ENCODE assay signal across 26 cellular contexts in genomic region chr17:49963277-49963625, GRCh38. TPM values are rescaled to one million over a fixed set of nuclear protein-coding genes. Genes with fewer than 3 reads are reported as not detected.
A peak's percentile ranks its signal among the peaks of the same experiment; 100 is the strongest.
DNase-seq lines count a peak whose midpoint lies in the region; ATAC-seq lines count a peak whose summit lies in the region.
"Had no signal": no experiment of that assay in that cellular context is flagged by ENCODE, and none has a peak within 500 bp of the region (broad histone marks: within the 10 kb centered on the region; RNA-seq: fewer than 3 reads in every experiment).

No MANE protein-coding gene starts in this region.

- H3K4me3 ChIP-seq in iPS-20b (ENCODE audit: low read length) = peak overlapping the region; percentile 45; the same call in 1 of the 2 replicates
- H3K4me3 ChIP-seq: GM23248, lower lobe of right lung, upper lobe of right lung had no signal

- peak overlapping the region; percentile 58 for H3K4me3 Mint-ChIP-seq in activated naive CD4-positive, alpha-beta T cell treated with anti-CD3 and anti-CD28 coated beads for 36 hours
- no peak overlapping the region for H3K4me3 Mint-ChIP-seq in T-helper 17 cell
- no peak overlapping the region for H3K4me3 Mint-ChIP-seq in stimulated activated naive B cell treated with anti-CD40 and anti-IgM and Interleukin-4, amounts not matched to agents 10 μg/mL and 1 μg/mL and 100 μg/mL, for 72 hours
- H3K4me3 Mint-ChIP-seq: activated CD8-positive, alpha-beta memory T cell treated with anti-CD3 and anti-CD28 coated beads, Interleukin-2, amount 10 ng/mL, durations not matched to agents 7 days and 5 days; T-helper 2 cell treated with Interferon-gamma antibody and Interleukin-4, amounts not matched to agents 5 μg/mL and 100 μg/mL, for 36 hours had no signal

- intact Hi-C loops in activated naive CD4-positive, alpha-beta T cell treated with anti-CD3 and anti-CD28 coated beads for 36 hours (cut with micrococcal nuclease) = no loop called here

- H3K9me3 ChIP-seq in T-helper 17 cell (ENCODE audit: control insufficient read depth, low read length, poor library complexity, severe bottlenecking) = no peaks in the 10 kb centered on the region
- H3K9me3 ChIP-seq in iPS-20b (ENCODE audit: insufficient read depth, low read depth, low read length) = no peaks in the 10 kb centered on the region
- H3K9me3 ChIP-seq: lower lobe of right lung, upper lobe of right lung had no signal

- no peak overlapping the region for H3K9ac ChIP-seq in iPS-20b (ENCODE audit: low read depth, low read length)
- H3K9ac ChIP-seq: GM23248 had no signal

- H3K36me3 Mint-ChIP-seq in activated naive CD4-positive, alpha-beta T cell treated with anti-CD3 and anti-CD28 coated beads for 36 hours (ENCODE audit: low read depth) = no peaks in the 10 kb centered on the region
- H3K36me3 Mint-ChIP-seq in activated naive CD4-positive, alpha-beta T cell treated with anti-CD3 and anti-CD28 coated beads, Interleukin-2, amount 50 U/mL, for 72 hours = peaks cover 12% of the 10 kb centered on the region in 2 donors
- H3K36me3 Mint-ChIP-seq in T-helper 17 cell (ENCODE audit: low read depth) = peaks cover 7% of the 10 kb centered on the region
- no peaks in the 10 kb centered on the region for H3K36me3 Mint-ChIP-seq in stimulated activated naive B cell treated with anti-CD40 and anti-IgM and Interleukin-4, amounts not matched to agents 10 μg/mL and 1 μg/mL and 100 μg/mL, for 72 hours
- H3K36me3 Mint-ChIP-seq: activated naive CD8-positive, alpha-beta T cell treated with anti-CD3 and anti-CD28 coated beads, Interleukin-2, amount 10 ng/mL, durations not matched to agents 7 days and 5 days had no signal

- DNase-seq in activated naive CD4-positive, alpha-beta T cell treated with anti-CD3 and anti-CD28 coated beads for 36 hours = no peak
- no peak for DNase-seq in activated naive CD4-positive, alpha-beta T cell treated with anti-CD3 and anti-CD28 coated beads, Interleukin-2, amount 50 U/mL, for 72 hours (ENCODE audit: low spot score in 2 of 2)
- DNase-seq in T-helper 17 cell (no peak), HUDEP-2 (lab: John Stamatoyannopoulos, UW; ENCODE audit: unreplicated experiment in 76 of 76) (no peak), H4 (ENCODE audit: low spot score) (no peak)
- DNase-seq in stimulated activated naive B cell treated with anti-CD40 and anti-IgM and Interleukin-4, amounts not matched to agents 10 μg/mL and 1 μg/mL and 100 μg/mL, for 72 hours = no peak
- no peak for DNase-seq in central memory CD4-positive, alpha-beta T cell
- DNase-seq: activated CD4-positive, alpha-beta T cell treated with anti-CD3 and anti-CD28 coated beads, Interleukin-2, amount 10 ng/mL, durations not matched to agents 24 days and 14 days; activated CD8-positive, alpha-beta memory T cell treated with anti-CD3 and anti-CD28 coated beads, Interleukin-2, amount 10 ng/mL, durations not matched to agents 7 days and 5 days; activated naive CD8-positive, alpha-beta T cell treated with anti-CD3 and anti-CD28 coated beads, Interleukin-2, amount 10 ng/mL, durations not matched to agents 7 days and 5 days; AML-193; DMS153; effector CD8-positive, alpha-beta T cell; lower lobe of right lung; NCI-H1694 treated with DMSO at 0.1 percent for 48 hours; NCI-H526 treated with DMSO at 0.1 percent for 48 hours; occipital lobe; stimulated activated CD8-positive, alpha-beta memory T cell treated with anti-CD3 and anti-CD28 coated beads, Interleukin-4, amount 100 ng/mL, for 48 hours; substantia nigra; upper lobe of right lung had no signal

- H3K36me3 ChIP-seq in iPS-20b (ENCODE audit: insufficient read depth, low read depth, low read length) = no peaks in the 10 kb centered on the region
- H3K36me3 ChIP-seq: lower lobe of right lung, upper lobe of right lung had no signal

- H3K27ac Mint-ChIP-seq in activated naive CD4-positive, alpha-beta T cell treated with anti-CD3 and anti-CD28 coated beads for 36 hours = no peak overlapping the region
- H3K27ac Mint-ChIP-seq in activated naive CD4-positive, alpha-beta T cell treated with anti-CD3 and anti-CD28 coated beads, Interleukin-2, amount 50 U/mL, for 72 hours = no peak overlapping the region
- H3K27ac Mint-ChIP-seq in T-helper 17 cell = peak overlapping the region; percentile 45
- peak overlapping the region; percentile 49 for H3K27ac Mint-ChIP-seq in stimulated activated naive B cell treated with anti-CD40 and anti-IgM and Interleukin-4, amounts not matched to agents 10 μg/mL and 1 μg/mL and 100 μg/mL, for 72 hours
- H3K27ac Mint-ChIP-seq: activated CD4-positive, alpha-beta T cell treated with anti-CD3 and anti-CD28 coated beads, Interleukin-2, amount 10 ng/mL, durations not matched to agents 24 days and 14 days; activated CD8-positive, alpha-beta memory T cell treated with anti-CD3 and anti-CD28 coated beads, Interleukin-2, amount 10 ng/mL, durations not matched to agents 7 days and 5 days; activated naive CD8-positive, alpha-beta T cell treated with anti-CD3 and anti-CD28 coated beads, Interleukin-2, amount 10 ng/mL, durations not matched to agents 7 days and 5 days; activated T-helper 1 cell treated with anti-CD3 and anti-CD28 coated beads, Interleukin-12 subunit alpha, Interleukin-12 subunit beta, Interleukin-2, Interleukin-4 antibody, amounts not matched to agents 30 ng/mL and 10 ng/mL and 1 ng/mL, durations not matched to agents 14 hours and 24 hours and 36 hours; T-helper 2 cell treated with Interferon-gamma antibody and Interleukin-4, amounts not matched to agents 5 μg/mL and 100 μg/mL, for 36 hours had no signal

- peaks cover 89% of the 10 kb centered on the region for H3K27me3 ChIP-seq in iPS-20b (ENCODE audit: insufficient read depth, low read length)

- no peaks in the 10 kb centered on the region for H3K9me3 Mint-ChIP-seq in activated naive CD4-positive, alpha-beta T cell treated with anti-CD3 and anti-CD28 coated beads for 36 hours
- peaks cover 0 to 4% of the 10 kb centered on the region in 2 donors for H3K9me3 Mint-ChIP-seq in activated naive CD4-positive, alpha-beta T cell treated with anti-CD3 and anti-CD28 coated beads, Interleukin-2, amount 50 U/mL, for 72 hours
- H3K9me3 Mint-ChIP-seq in stimulated activated naive B cell treated with anti-CD40 and anti-IgM and Interleukin-4, amounts not matched to agents 10 μg/mL and 1 μg/mL and 100 μg/mL, for 72 hours = peaks cover 0 to 1% of the 10 kb centered on the region in 2 donors
- H3K9me3 Mint-ChIP-seq: activated CD4-positive, alpha-beta T cell treated with anti-CD3 and anti-CD28 coated beads, Interleukin-2, amount 10 ng/mL, durations not matched to agents 24 days and 14 days; activated naive CD8-positive, alpha-beta T cell treated with anti-CD3 and anti-CD28 coated beads, Interleukin-2, amount 10 ng/mL, durations not matched to agents 7 days and 5 days; activated T-helper 1 cell treated with anti-CD3 and anti-CD28 coated beads, Interleukin-12 subunit alpha, Interleukin-12 subunit beta, Interleukin-2, Interleukin-4 antibody, amounts not matched to agents 30 ng/mL and 10 ng/mL and 1 ng/mL, durations not matched to agents 14 hours and 24 hours and 36 hours; T-helper 2 cell treated with Interferon-gamma antibody and Interleukin-4, amounts not matched to agents 5 μg/mL and 100 μg/mL, for 36 hours had no signal

- H3K4me1 ChIP-seq in iPS-20b (ENCODE audit: insufficient read depth, low read length) = peaks cover 22% of the 10 kb centered on the region; the same call in 1 of the 2 replicates

- peaks cover 24% of the 10 kb centered on the region for H3K4me1 Mint-ChIP-seq in activated naive CD4-positive, alpha-beta T cell treated with anti-CD3 and anti-CD28 coated beads for 36 hours (ENCODE audit: low read depth)
- peaks cover 19% of the 10 kb centered on the region for H3K4me1 Mint-ChIP-seq in T-helper 17 cell
- H3K4me1 Mint-ChIP-seq in stimulated activated naive B cell treated with anti-CD40 and anti-IgM and Interleukin-4, amounts not matched to agents 10 μg/mL and 1 μg/mL and 100 μg/mL, for 72 hours = peaks cover 24 to 33% of the 10 kb centered on the region in 2 donors

- no peak for ATAC-seq in activated naive CD4-positive, alpha-beta T cell treated with anti-CD3 and anti-CD28 coated beads, Interleukin-2, amount 50 U/mL, for 72 hours
- ATAC-seq in T-helper 17 cell = no peak
- ATAC-seq in stimulated activated naive B cell treated with anti-CD40 and anti-IgM and Interleukin-4, amounts not matched to agents 10 μg/mL and 1 μg/mL and 100 μg/mL, for 72 hours (replicated peaks) = no peak
- ATAC-seq: activated CD8-positive, alpha-beta memory T cell treated with anti-CD3 and anti-CD28 coated beads, Interleukin-2, amount 10 ng/mL, durations not matched to agents 7 days and 5 days; lower lobe of right lung; upper lobe of right lung had no signal

- H3K27me3 Mint-ChIP-seq in activated naive CD4-positive, alpha-beta T cell treated with anti-CD3 and anti-CD28 coated beads for 36 hours (ENCODE audit: low read depth) = peaks cover 60% of the 10 kb centered on the region
- peaks cover 71% of the 10 kb centered on the region for H3K27me3 Mint-ChIP-seq in T-helper 17 cell
- H3K27me3 Mint-ChIP-seq in stimulated activated naive B cell treated with anti-CD40 and anti-IgM and Interleukin-4, amounts not matched to agents 10 μg/mL and 1 μg/mL and 100 μg/mL, for 72 hours = peaks cover 75 to 88% of the 10 kb centered on the region in 2 donors

- CTCF ChIA-PET in activated naive CD4-positive, alpha-beta T cell treated with anti-CD3 and anti-CD28 coated beads for 36 hours (lab: Charles Lee) = interaction anchor here (1.7 to 2.8 kb wide), 2 partner anchors 14 to 33 kb away, joined by 3 to 14 read pairs; no protein-coding TSS in a partner anchor

- no peak overlapping the region for H3K27ac ChIP-seq in iPS-20b (ENCODE audit: low read length)
- H3K27ac ChIP-seq: GM23248, lower lobe of right lung, upper lobe of right lung had no signal

RNA-seq across cellular contexts. Expression of gene DLX4, which starts 5.7 kb away (rescaled TPM):
- total RNA-seq in activated naive CD4-positive, alpha-beta T cell treated with anti-CD3 and anti-CD28 coated beads for 36 hours = under 1 TPM; 0.67 to 0.81 TPM
- under 1 TPM; 0.27 to 0.56 TPM for total RNA-seq in activated naive CD4-positive, alpha-beta T cell treated with anti-CD3 and anti-CD28 coated beads, Interleukin-2, amount 50 U/mL, for 72 hours
- under 1 TPM in 1 of 2 donors, not detected in 1; 0.68 TPM for total RNA-seq in T-helper 17 cell
- 0.49 and 1.6 TPM in 2 replicates for total RNA-seq in H4 (2014; rRNA removed; shearing (Covaris generic))
- total RNA-seq: activated T-helper 1 cell treated with anti-CD3 and anti-CD28 coated beads, Interleukin-12 subunit alpha, Interleukin-12 subunit beta, Interleukin-2, Interleukin-4 antibody, amounts not matched to agents 30 ng/mL and 10 ng/mL and 1 ng/mL, durations not matched to agents 14 hours and 24 hours and 36 hours; GM23248; occipital lobe; RPMI7951 had no signal

RNA-seq across cellular contexts. Expression of gene DLX3, which starts 31.8 kb away (rescaled TPM):
- not detected for total RNA-seq in activated naive CD4-positive, alpha-beta T cell treated with anti-CD3 and anti-CD28 coated beads for 36 hours
- under 1 TPM in 1 of 2 donors, not detected in 1; 0.10 TPM for total RNA-seq in activated naive CD4-positive, alpha-beta T cell treated with anti-CD3 and anti-CD28 coated beads, Interleukin-2, amount 50 U/mL, for 72 hours
- not detected for total RNA-seq in T-helper 17 cell
- total RNA-seq in H4 (2014; rRNA removed; shearing (Covaris generic)) = 0.17 TPM in 1 of 2 replicates, not detected in the other
- total RNA-seq: activated CD8-positive, alpha-beta memory T cell treated with anti-CD3 and anti-CD28 coated beads, Interleukin-2, amount 10 ng/mL, durations not matched to agents 7 days and 5 days; activated naive CD8-positive, alpha-beta T cell treated with anti-CD3 and anti-CD28 coated beads, Interleukin-2, amount 10 ng/mL, durations not matched to agents 7 days and 5 days; activated T-helper 1 cell treated with anti-CD3 and anti-CD28 coated beads, Interleukin-12 subunit alpha, Interleukin-12 subunit beta, Interleukin-2, Interleukin-4 antibody, amounts not matched to agents 30 ng/mL and 10 ng/mL and 1 ng/mL, durations not matched to agents 14 hours and 24 hours and 36 hours; occipital lobe; RPMI7951; SK-MEL-5 had no signal

Comparison
In these comparisons a context has a peak if more than half of its experiments do, and no peak if none do; other contexts are left out.
1. H3K27ac Mint-ChIP-seq: peak in T-helper 17 cell (single experiment) and stimulated activated naive B cell treated with anti-CD40 and anti-IgM and Interleukin-4, amounts not matched to agents 10 μg/mL and 1 μg/mL and 100 μg/mL, for 72 hours (single experiment); none in activated naive CD4-positive, alpha-beta T cell treated with anti-CD3 and anti-CD28 coated beads for 36 hours (single experiment) and activated naive CD4-positive, alpha-beta T cell treated with anti-CD3 and anti-CD28 coated beads, Interleukin-2, amount 50 U/mL, for 72 hours (0 of 2).